Comparison of ENCODE assay signal across 8 cellular contexts in the genomic region with DNA sequence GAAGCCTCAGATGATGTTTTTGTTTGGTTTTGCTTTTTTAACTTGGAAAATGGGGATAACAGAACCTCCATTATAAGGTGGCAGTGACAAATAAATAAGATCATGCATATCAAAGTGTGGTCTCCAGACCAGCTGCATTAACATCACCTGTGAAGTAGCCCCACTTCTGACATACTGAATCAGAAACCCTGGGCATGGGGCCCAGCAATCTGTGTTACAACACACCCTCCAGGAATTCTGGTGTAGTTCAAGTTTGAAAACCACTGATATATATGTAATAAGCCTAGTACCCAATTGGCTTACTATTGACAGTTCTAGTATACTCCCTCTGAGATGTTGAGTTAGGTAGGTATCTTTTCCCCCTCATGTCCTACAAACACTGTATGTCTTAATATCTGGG. TPM values are rescaled to one million over a fixed set of nuclear protein-coding genes. Genes with fewer than 3 reads are reported as not detected.
A peak's percentile ranks its signal among the peaks of the same experiment; 100 is the strongest.
DNase-seq lines count a peak whose midpoint lies in the region; FAIRE-seq and TF ChIP-seq lines count a peak whose summit lies in the region.

No MANE protein-coding gene starts in this region.

- H3K9me1 ChIP-seq in endothelial cell of umbilical vein (replicated peaks; ENCODE audit: control insufficient read depth, extremely low read depth, insufficient read depth, low read length): no peaks in the 10 kb centered on the region

- H3K27ac ChIP-seq in BLaER1 (peak overlapping the region; percentile 29; the same call in 1 of the 2 replicates), PC-9 (peak overlapping the region; percentile 87), endothelial cell of umbilical vein (ENCODE audit: insufficient read depth, low read depth, low read length) (peak overlapping the region; percentile 87)

- H3K36me3 ChIP-seq in BLaER1 (no peaks in the 10 kb centered on the region), PC-9 (ENCODE audit: low read depth) (no peaks in the 10 kb centered on the region), endothelial cell of umbilical vein (ENCODE audit: control insufficient read depth in 2 of 2, extremely low read depth in 1 of 2, insufficient read depth in 2 of 2, low read length in 2 of 2) (no peaks in the 10 kb centered on the region)

- no peak overlapping the region for H3K9ac ChIP-seq in BLaER1
- no peak overlapping the region for H3K9ac ChIP-seq in endothelial cell of umbilical vein (replicated peaks; ENCODE audit: extremely low read depth, insufficient read depth, low read length)

- no peak overlapping the region for H3K4me3 Mint-ChIP-seq in osteocyte (ENCODE audit: unreplicated experiment)

- no peaks in the 10 kb centered on the region for H3K27me3 ChIP-seq in BLaER1
- H3K27me3 ChIP-seq in PC-9 (ENCODE audit: insufficient read depth, low read depth): no peaks in the 10 kb centered on the region
- no peaks in the 10 kb centered on the region for H3K27me3 ChIP-seq in endothelial cell of umbilical vein (ENCODE audit: control insufficient read depth in 2 of 2, insufficient read depth in 2 of 2, low read length in 2 of 2)

- BruUV-seq in PC-9 (replicated peaks; lab: Mats Ljungman, UMichigan): no TSS peak
- TSS peak; percentile 60 for BruUV-seq in endothelial cell of umbilical vein (replicated peaks; lab: Mats Ljungman, UMichigan)

- no peaks in the 10 kb centered on the region for H3K9me3 ChIP-seq in BLaER1
- H3K9me3 ChIP-seq in PC-9 (ENCODE audit: insufficient read depth, low read depth): no peaks in the 10 kb centered on the region
- no peaks in the 10 kb centered on the region for H3K9me3 ChIP-seq in endothelial cell of umbilical vein (replicated peaks; ENCODE audit: control insufficient read depth, insufficient read depth, low read length)

- dilution Hi-C loops in endothelial cell of umbilical vein (cut with MboI; ENCODE audit: extremely low pct_ligation_motif_present, low sequenced_read_pairs): no loop called here

- no peak for FAIRE-seq in endothelial cell of umbilical vein (lab: Jason Lieb, UNC)

- peak; percentile 20 to 56 for DNase-seq in PC-9
- peak; percentile 40 for DNase-seq in endothelial cell of umbilical vein (ENCODE audit: low read depth, low spot score)
- no peak for DNase-seq in osteocyte (ENCODE audit: extremely low spot score, unreplicated experiment)
- no peak for DNase-seq in NCI-H510A treated with DMSO at 0.1 percent for 48 hours (lab: John Stamatoyannopoulos, UW)
- no peak for DNase-seq in inferior parietal cortex (ENCODE audit: extremely low spot score)
- DNase-seq in UCSD-AML1 (lab: John Stamatoyannopoulos, UW; ENCODE audit: unreplicated experiment): no peak
- no peak for DNase-seq in COR-L47 (lab: John Stamatoyannopoulos, UW)

- H2AFZ ChIP-seq in PC-9 (no peak overlapping the region), endothelial cell of umbilical vein (ENCODE audit: low read depth, low read length) (peak overlapping the region; percentile 55)

- H4K20me1 ChIP-seq in BLaER1: no peaks in the 10 kb centered on the region
- no peaks in the 10 kb centered on the region for H4K20me1 ChIP-seq in PC-9 (ENCODE audit: insufficient read depth)
- H4K20me1 ChIP-seq in endothelial cell of umbilical vein (replicated peaks; ENCODE audit: control insufficient read depth, extremely low read depth, insufficient read depth, low read length): no peaks in the 10 kb centered on the region

- TF ChIP-seq CTCF in PC-9 (conservative IDR thresholded peaks at IDR 0.05) (no peak), endothelial cell of umbilical vein (IDR thresholded peaks at IDR 0.05; ENCODE audit: extremely low read depth in 1 of 2, insufficient read depth in 1 of 2, low read depth in 1 of 2, low read length in 2 of 2) (no peak), osteocyte (IDR thresholded peaks at IDR 0.05) (no peak)

- H3K4me1 Mint-ChIP-seq in osteocyte (ENCODE audit: unreplicated experiment): peaks cover 56% of the 10 kb centered on the region

- no peaks in the 10 kb centered on the region for H3K9me3 Mint-ChIP-seq in osteocyte (ENCODE audit: unreplicated experiment)

- H3K27me3 Mint-ChIP-seq in osteocyte (ENCODE audit: unreplicated experiment): no peaks in the 10 kb centered on the region

- peak overlapping the region; percentile 89 for H3K4me2 ChIP-seq in BLaER1
- H3K4me2 ChIP-seq in PC-9: peak overlapping the region; percentile 69
- H3K4me2 ChIP-seq in endothelial cell of umbilical vein (ENCODE audit: insufficient read depth, low read length): peak overlapping the region; percentile 83

- CTCF ChIA-PET in PC-9 (lab: Charles Lee): interaction anchor here (1.2 kb wide), 1 partner anchor 18 kb away, joined by 3 read pairs; no protein-coding TSS in a partner anchor
- CTCF ChIA-PET in endothelial cell of umbilical vein (lab: Charles Lee): interaction anchor here (0.6 to 1.9 kb wide), 6 partner anchors 9 to 55 kb away, joined by 3 to 8 read pairs (median 4); no protein-coding TSS in a partner anchor

- H3K4me3 ChIP-seq in BLaER1: no peak overlapping the region
- peak overlapping the region; percentile 18; the same call in 1 of the 2 replicates for H3K4me3 ChIP-seq in PC-9
- no peak overlapping the region for H3K4me3 ChIP-seq in endothelial cell of umbilical vein (replicated peaks in 1 of 3; ENCODE audit: insufficient read depth in 1 of 3, low read depth in 1 of 3, low read length in 3 of 3)

- peak overlapping the region; percentile 90 for H3K27ac Mint-ChIP-seq in osteocyte (ENCODE audit: unreplicated experiment)

- H3K4me1 ChIP-seq in BLaER1: peaks cover 75% of the 10 kb centered on the region
- H3K4me1 ChIP-seq in PC-9 (replicated peaks; ENCODE audit: insufficient read depth): peaks cover 56% of the 10 kb centered on the region
- H3K4me1 ChIP-seq in endothelial cell of umbilical vein (ENCODE audit: control insufficient read depth, extremely low read depth, insufficient read depth, low read length): peaks cover 27% of the 10 kb centered on the region

- TF ChIP-seq POLR2A in endothelial cell of umbilical vein (IDR thresholded peaks at IDR 0.05; ENCODE audit: low read depth, low read length): no peak

- H3F3A ChIP-seq in PC-9 (ENCODE audit: insufficient read depth, low read depth): peaks cover 47% of the 10 kb centered on the region

- H3K36me3 Mint-ChIP-seq in osteocyte (ENCODE audit: unreplicated experiment): no peaks in the 10 kb centered on the region

- H3K79me2 ChIP-seq in PC-9 (ENCODE audit: low read depth) (peaks cover 4% of the 10 kb centered on the region; the same call in 1 of the 2 replicates), endothelial cell of umbilical vein (ENCODE audit: control insufficient read depth, insufficient read depth, low read length) (no peaks in the 10 kb centered on the region)

- POLR2A ChIA-PET in PC-9 (lab: Charles Lee; ENCODE audit: unreplicated experiment) (interaction anchor here (0.8 to 1.2 kb wide), 2 partner anchors 18 to 19 kb away, joined by 6 read pairs; no protein-coding TSS in a partner anchor), endothelial cell of umbilical vein (lab: Charles Lee) (no interaction called here)

- intact Hi-C loops in PC-9 (cut with micrococcal nuclease; ENCODE audit: unreplicated experiment) (no loop called here), endothelial cell of umbilical vein (cut with micrococcal nuclease) (loop anchor here (1.0 kb wide), 4 partner anchors 7 to 17 kb away; no protein-coding TSS in a partner anchor)

- H3K9me2 ChIP-seq in PC-9 (ENCODE audit: insufficient read depth): no peaks in the 10 kb centered on the region

TF ChIP-seq in endothelial cell of umbilical vein, 7 proteins besides CTCF, POLR2A, EP300 and RAD21:
- TF ChIP-seq POLR2AphosphoS5 (IDR thresholded peaks at IDR 0.05; ENCODE audit: insufficient read depth, low read depth, low read length) (no peak), GATA2 (IDR thresholded peaks at IDR 0.05; ENCODE audit: insufficient read depth, insufficient read length, low read depth, low read length) (no peak), MAX (IDR thresholded peaks at IDR 0.05; ENCODE audit: insufficient read depth, insufficient read length) (no peak), MYC (IDR thresholded peaks at IDR 0.05; ENCODE audit: low read depth, low read length) (no peak), JUN (IDR thresholded peaks at IDR 0.05; ENCODE audit: borderline replicate concordance, insufficient read depth, insufficient read length, low read depth) (no peak), FOS (IDR thresholded peaks at IDR 0.05; ENCODE audit: borderline replicate concordance, insufficient read depth, low read length) (no peak), EZH2 (IDR thresholded peaks at IDR 0.05; ENCODE audit: borderline replicate concordance, low read depth, low read length, severe bottlenecking) (no peak)

RNA-seq across cellular contexts. Expression of gene RNF19B, which starts 24.1 kb away (rescaled TPM):
- total RNA-seq in PC-9 (2021) (25.4 and 25.5 TPM in 2 replicates), endothelial cell of umbilical vein (24.2 and 25.6 TPM in 2 replicates), osteocyte (12.6 and 15.3 TPM in 2 replicates)
- polyA plus RNA-seq in endothelial cell of umbilical vein: 19.2 and 19.6 TPM in 2 replicates
- polyA plus RNA-seq in endothelial cell of umbilical vein (2011; cell fraction: cytosol; rRNA removed): 24.0 and 26.1 TPM in 2 replicates
- 13.0 and 13.6 TPM in 2 replicates for polyA plus RNA-seq in endothelial cell of umbilical vein (2011; cell fraction: nucleus; rRNA removed)
- 26.1 and 29.0 TPM in 2 replicates for polyA plus RNA-seq in endothelial cell of umbilical vein (2012)
- polyA minus RNA-seq in endothelial cell of umbilical vein: 25.3 and 31.0 TPM in 2 replicates
- 9.6 TPM for polyA minus RNA-seq in endothelial cell of umbilical vein (2011; cell fraction: cytosol; rRNA and poly(A)+ RNA removed)
- polyA minus RNA-seq in endothelial cell of umbilical vein (2011; cell fraction: nucleus; rRNA and poly(A)+ RNA removed): 9.5 and 9.8 TPM in 2 replicates

RNA-seq across cellular contexts. Expression of gene AK2, which starts 48.0 kb away (rescaled TPM):
- total RNA-seq in PC-9 (2021): 191 and 232 TPM in 2 replicates
- 131 and 134 TPM in 2 replicates for total RNA-seq in endothelial cell of umbilical vein
- polyA plus RNA-seq in endothelial cell of umbilical vein: 71.4 and 107 TPM in 2 replicates
- 180 and 198 TPM in 2 replicates for polyA plus RNA-seq in endothelial cell of umbilical vein (2011; cell fraction: cytosol; rRNA removed)
- 129 and 207 TPM in 2 replicates for polyA plus RNA-seq in endothelial cell of umbilical vein (2011; cell fraction: nucleus; rRNA removed)
- polyA plus RNA-seq in endothelial cell of umbilical vein (2012): 115 and 131 TPM in 2 replicates
- polyA minus RNA-seq in endothelial cell of umbilical vein: 48.3 and 61.9 TPM in 2 replicates
- 106 TPM for polyA minus RNA-seq in endothelial cell of umbilical vein (2011; cell fraction: cytosol; rRNA and poly(A)+ RNA removed)
- 50.1 and 83.7 TPM in 2 replicates for polyA minus RNA-seq in endothelial cell of umbilical vein (2011; cell fraction: nucleus; rRNA and poly(A)+ RNA removed)
- total RNA-seq in osteocyte: 93.0 and 94.6 TPM in 2 replicates

Comparison
In these comparisons a context has a peak if more than half of its experiments do, and no peak if none do; other contexts are left out.
1. H3K27ac ChIP-seq: peak in every context shown above with its lines; median percentile 87 in PC-9; 87 in endothelial cell of umbilical vein; 29 in BLaER1.
2. DNase-seq: peak in PC-9 (2 of 2) and endothelial cell of umbilical vein (single experiment); none in osteocyte (single experiment), NCI-H510A treated with DMSO at 0.1 percent for 48 hours (single experiment), inferior parietal cortex (single experiment), UCSD-AML1 (single experiment) and COR-L47 (single experiment).
3. Peak in every context shown above with its lines, with median percentiles within 50 percentile points of each other: H3K4me2 ChIP-seq.